Comparison of ENCODE assay signal across 8 cellular contexts in the genomic region with DNA sequence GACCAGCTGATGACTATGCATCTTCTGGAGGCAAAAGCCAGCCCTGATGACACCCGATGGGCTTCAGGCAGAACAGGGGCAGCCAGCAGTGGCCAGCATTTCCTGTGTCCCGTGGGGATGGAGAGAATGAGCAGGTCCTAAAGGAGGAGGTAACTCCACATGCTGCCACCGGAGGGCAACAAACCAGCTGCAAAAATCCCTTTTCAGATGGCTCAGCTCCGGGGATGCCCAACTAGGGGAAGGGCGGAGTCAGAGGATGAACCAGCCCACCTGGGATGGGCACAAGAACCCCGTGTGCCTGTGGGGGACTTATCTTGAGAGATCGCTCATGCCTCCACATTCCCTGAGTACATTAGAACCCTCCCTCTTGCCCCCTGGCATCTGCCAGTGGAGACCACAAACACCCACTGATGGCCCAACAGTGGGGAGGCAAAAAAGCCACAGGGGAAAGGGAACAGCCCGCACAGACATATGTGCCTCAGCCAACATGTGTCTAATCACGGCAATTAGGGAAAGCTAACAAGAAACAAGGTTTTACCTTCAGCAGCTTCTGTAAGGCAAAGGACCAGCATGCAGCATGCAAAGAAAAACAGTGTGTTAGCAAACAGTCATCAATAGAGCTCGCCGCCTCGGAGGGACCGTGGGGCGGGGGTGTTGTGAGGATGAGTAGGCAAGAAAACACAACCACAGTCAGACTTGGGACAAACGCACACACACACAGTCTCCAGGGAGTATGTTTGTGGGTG.
DNase-seq lines count a peak whose midpoint lies in the region; ATAC-seq and TF ChIP-seq lines count a peak whose summit lies in the region.

No MANE protein-coding gene starts in this region.

- no peaks in the 10 kb centered on the region for H3K27me3 ChIP-seq in cardiac muscle cell

- H3K9me3 Mint-ChIP-seq in effector memory CD8-positive, alpha-beta T cell: no peaks in the 10 kb centered on the region

- no peaks in the 10 kb centered on the region for H3K27me3 Mint-ChIP-seq in effector memory CD8-positive, alpha-beta T cell

- peak; percentile 38 to 42 for DNase-seq in cardiac muscle cell (ENCODE audit: low read depth in 1 of 2, low spot score in 1 of 2)
- DNase-seq in Right ventricle myocardium superior: no peak
- DNase-seq in NCI-H2107 (lab: John Stamatoyannopoulos, UW): peak; percentile 30
- DNase-seq in activated CD4-positive, alpha-beta T cell treated with anti-CD3 and anti-CD28 coated beads for 24 hours (ENCODE audit: low read depth in 2 of 2): peak; percentile 33 to 42
- DNase-seq in epithelial cell of proximal tubule (ENCODE audit: low read depth): no peak
- peak; percentile 33 for DNase-seq in renal cortical epithelial cell (ENCODE audit: low read depth)
- DNase-seq in effector memory CD8-positive, alpha-beta T cell: no peak

- intact Hi-C loops in Right ventricle myocardium superior (cut with DNase I): no loop called here

- peaks cover 6 to 11% of the 10 kb centered on the region in 2 donors for H3K4me1 Mint-ChIP-seq in effector memory CD8-positive, alpha-beta T cell (ENCODE audit: low read depth in 2 of 2)

- H3K9me3 ChIP-seq in cardiac muscle cell (ENCODE audit: low read depth): no peaks in the 10 kb centered on the region

- ATAC-seq in Right ventricle myocardium superior (ENCODE audit: poor library complexity) (no peak), HG03439 (IDR thresholded peaks at IDR 0.05; ENCODE audit: unreplicated experiment) (no peak)
- no peak for ATAC-seq in effector memory CD8-positive, alpha-beta T cell (replicated peaks)

- no peak overlapping the region for H3K4me3 ChIP-seq in cardiac muscle cell
- no peak overlapping the region for H3K4me3 ChIP-seq in epithelial cell of proximal tubule (ENCODE audit: low read depth, low read length)

- H3K27ac ChIP-seq in cardiac muscle cell: no peak overlapping the region

- peak; percentile 54 for TF ChIP-seq CTCF in cardiac muscle cell (IDR thresholded peaks at IDR 0.05; ENCODE audit: low read depth, low read length)
- peak; percentile 60 for TF ChIP-seq CTCF in epithelial cell of proximal tubule (conservative IDR thresholded peaks at IDR 0.05; ENCODE audit: low read depth, low read length)

- peaks cover 7% of the 10 kb centered on the region for H3K4me1 ChIP-seq in cardiac muscle cell (ENCODE audit: low read depth)

- no peak overlapping the region for H3K27ac Mint-ChIP-seq in effector memory CD8-positive, alpha-beta T cell

- peaks cover 43% of the 10 kb centered on the region for H3K36me3 Mint-ChIP-seq in effector memory CD8-positive, alpha-beta T cell (ENCODE audit: insufficient read depth)

- peaks cover 54% of the 10 kb centered on the region for H3K36me3 ChIP-seq in cardiac muscle cell

- no peak overlapping the region for H3K4me3 Mint-ChIP-seq in effector memory CD8-positive, alpha-beta T cell

Comparison
In these comparisons a context has a peak if more than half of its experiments do, and no peak if none do; other contexts are left out.
1. DNase-seq: peak in cardiac muscle cell (2 of 2), NCI-H2107 (single experiment), activated CD4-positive, alpha-beta T cell treated with anti-CD3 and anti-CD28 coated beads for 24 hours (2 of 2) and renal cortical epithelial cell (single experiment); none in Right ventricle myocardium superior (single experiment), epithelial cell of proximal tubule (single experiment) and effector memory CD8-positive, alpha-beta T cell (0 of 3).